8 cellular contexts compared by ENCODE assay signal in the genomic region with DNA sequence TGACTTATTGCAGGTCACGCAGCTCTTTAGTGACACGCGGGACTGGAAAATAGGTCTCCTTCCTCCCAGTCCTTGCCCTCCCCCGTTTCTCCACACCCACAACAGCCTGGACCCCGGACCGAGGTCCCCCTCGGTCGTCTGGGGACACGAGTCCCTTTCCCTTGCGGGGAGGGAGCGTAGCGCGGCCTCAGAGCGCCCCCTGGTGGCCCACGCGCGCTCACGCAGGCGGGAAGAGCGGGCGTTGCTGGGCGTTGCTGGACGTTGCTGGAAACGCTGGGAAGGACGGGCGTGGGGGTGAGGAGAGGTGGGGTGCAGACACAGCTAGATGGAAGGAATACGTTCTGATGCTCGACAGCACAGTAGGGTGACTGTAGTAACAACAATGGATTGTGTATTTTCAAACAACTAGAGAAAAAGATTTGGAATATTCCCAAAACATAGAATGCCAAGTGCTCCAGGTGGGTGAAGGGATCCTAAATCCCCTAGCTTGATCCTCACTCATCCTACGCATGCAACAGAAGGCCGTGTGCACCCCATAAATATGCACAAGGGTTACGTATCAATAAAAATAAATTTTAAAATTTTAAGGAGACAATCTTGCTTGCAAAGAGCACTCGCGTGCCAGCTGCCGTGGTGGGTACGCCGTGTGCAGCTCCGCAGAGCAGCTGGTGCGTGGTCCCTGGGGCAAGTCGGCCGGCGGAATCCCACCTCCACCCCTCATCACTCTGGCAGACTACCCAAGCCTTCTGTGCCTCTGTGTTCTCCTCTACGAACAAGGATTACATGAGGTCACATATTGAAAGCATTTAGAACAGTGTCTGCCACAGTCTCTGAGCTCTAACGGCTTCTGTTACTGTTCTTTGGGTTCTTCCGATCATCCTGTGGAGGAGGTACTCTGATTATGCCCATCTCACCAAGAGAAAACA.
DNase-seq lines count a peak whose midpoint lies in the region; ATAC-seq, FAIRE-seq and TF ChIP-seq lines count a peak whose summit lies in the region.

No MANE protein-coding gene starts in this region.

- DNase-seq in A673 (ENCODE audit: low spot score), result peak; percentile 86
- DNase-seq in GM13977 (ENCODE audit: low spot score), result peak; percentile 93
- DNase-seq in NCI-H2107 (lab: John Stamatoyannopoulos, UW), result peak; percentile 62
- DNase-seq in activated CD4-positive, alpha-beta T cell treated with anti-CD3 and anti-CD28 coated beads for 1 hour, result peak; percentile 52
- peak; percentile 56 for DNase-seq in cerebellar cortex (ENCODE audit: low spot score)
- DNase-seq in HepG2 (ENCODE audit: low spot score), result peak; percentile 33
- peak; percentile 35 to 69 (median 46) for DNase-seq in stimulated activated CD4-positive, alpha-beta T cell treated with anti-CD3 and anti-CD28 coated beads, TNF-alpha, amount 100 ng/mL, for 24 hours (ENCODE audit: low read depth in 3 of 3)

- H3K4me3 ChIP-seq in A673 (ENCODE audit: low read depth, low read length, poor library complexity, severe bottlenecking), result no peak overlapping the region
- no peak overlapping the region for H3K4me3 ChIP-seq in HepG2 (replicated peaks in 1 of 3; ENCODE audit: insufficient read depth in 1 of 3, low read depth in 2 of 3, low read length in 3 of 3)

- H3K36me3 ChIP-seq in A673 (ENCODE audit: insufficient read depth, low read length, poor library complexity, severe bottlenecking) (peaks cover under 1% of the 10 kb centered on the region), HepG2 (replicated peaks in 1 of 2; ENCODE audit: control insufficient read depth in 1 of 2, insufficient read depth in 2 of 2, low read length in 2 of 2) (no peaks in the 10 kb centered on the region)

- CTCF ChIA-PET in A673 (lab: Charles Lee) (interaction anchor here (0.6 to 1.2 kb wide), 3 partner anchors 88 to 105 kb away, joined by 3 to 4 read pairs (median 3); a partner anchor contains a TSS), HepG2 (lab: Yijun Ruan, JAX; ENCODE audit: low intra/inter-chr PET ratio, low total read pairs) (interaction anchor here (0.7 to 4.6 kb wide), 4 partner anchors 16 to 105 kb away, joined by 3 to 227 read pairs (median 6); a partner anchor contains a TSS)

- H3K4me2 ChIP-seq in HepG2 (ENCODE audit: low read depth, low read length), result 0 out of 2 replicates have a peak overlapping the region, but pooled peaks have one; percentile 10

- in situ Hi-C loops in GM13977 (cut with MboI; ENCODE audit: low pct_unique_long_range_greater_than_20kb, low sequenced_read_pairs, unreplicated experiment), result loop anchor here (10.0 kb wide), 1 partner anchor 92 kb away; a partner anchor contains a TSS
- in situ Hi-C loops in HepG2 (cut with HindIII; ENCODE audit: extremely low pct_ligation_motif_present, low pct_unique_long_range_greater_than_20kb), result no loop called here

- no peak overlapping the region for H2AFZ ChIP-seq in HepG2 (ENCODE audit: low read length)

- no TSS peak for BruUV-seq in A673 (replicated peaks; lab: Mats Ljungman, UMichigan)
- no TSS peak for BruUV-seq in HepG2 (replicated peaks; lab: Mats Ljungman, UMichigan)

- no peak overlapping the region for H3K27ac ChIP-seq in A673 (ENCODE audit: low read depth, low read length, poor library complexity, severe bottlenecking)
- no peak overlapping the region for H3K27ac ChIP-seq in HepG2 (ENCODE audit: extremely low read length, insufficient read depth, low read length)

- TF ChIP-seq POLR2A in HepG2 (IDR thresholded peaks at IDR 0.05; ENCODE audit: insufficient read depth in 1 of 2, low read depth in 2 of 2, low read length in 2 of 2), result no peak

- ATAC-seq in HepG2 (peak; percentile 87), HG03460 (IDR thresholded peaks at IDR 0.05; ENCODE audit: unreplicated experiment) (no peak)

- H3K9me3 ChIP-seq in A673 (ENCODE audit: low read depth, low read length, poor library complexity, severe bottlenecking), result no peaks in the 10 kb centered on the region
- H3K9me3 ChIP-seq in HepG2 (ENCODE audit: low read length), result no peaks in the 10 kb centered on the region

- FAIRE-seq in HepG2 (lab: Jason Lieb, UNC), result no peak

- WGBS in HepG2 (ENCODE audit: low lambda C conversion rate), result 48% methylated on average over 27 of the region's 44 CpGs

- TF ChIP-seq CTCF in A673 (conservative IDR thresholded peaks at IDR 0.05; ENCODE audit: low read depth, low read length), result peak; percentile 99
- TF ChIP-seq CTCF in GM13977 (IDR thresholded peaks at IDR 0.05; ENCODE audit: extremely low read depth, insufficient read depth, missing control alignments), result peak; percentile 100
- TF ChIP-seq CTCF in HepG2 (CRISPR knock-in tag; IDR thresholded peaks at IDR 0.05), result peak; percentile 97

- TF ChIP-seq RAD21 in HepG2 (CRISPR knock-in tag; IDR thresholded peaks at IDR 0.05), result peak; percentile 98

- H3K79me2 ChIP-seq in HepG2 (ENCODE audit: insufficient read depth, low read length), result no peaks in the 10 kb centered on the region

- H3K9ac ChIP-seq in HepG2 (ENCODE audit: insufficient read depth, low read depth, low read length), result no peak overlapping the region

- POLR2A ChIA-PET in A673 (lab: Charles Lee; ENCODE audit: low non-redundant PET), result no interaction called here
- POLR2A ChIA-PET in HepG2 (lab: Yijun Ruan, JAX), result no interaction called here

- H3K4me1 ChIP-seq in A673 (ENCODE audit: insufficient read depth, low read length, poor library complexity, severe bottlenecking) (peaks cover 6% of the 10 kb centered on the region), HepG2 (ENCODE audit: insufficient read depth, low read length) (no peaks in the 10 kb centered on the region)

- no peaks in the 10 kb centered on the region for H3K27me3 ChIP-seq in A673 (replicated peaks; ENCODE audit: insufficient read depth, low read depth, low read length, poor library complexity)
- no peaks in the 10 kb centered on the region for H3K27me3 ChIP-seq in HepG2 (ENCODE audit: control insufficient read depth in 1 of 2, insufficient read depth in 2 of 2, low read length in 2 of 2)

- TF ChIP-seq EP300 in HepG2 (IDR thresholded peaks at IDR 0.05; ENCODE audit: low read depth in 2 of 2, low read length in 2 of 2) (no peak), HepG2 (CRISPR knock-in tag; IDR thresholded peaks at IDR 0.05; ENCODE audit: borderline replicate concordance) (no peak)

- intact Hi-C loops in A673 (cut with micrococcal nuclease; ENCODE audit: unreplicated experiment) (loop anchor here (1.0 kb wide), 1 partner anchor 105 kb away; no protein-coding TSS in a partner anchor), HepG2 (cut with micrococcal nuclease; ENCODE audit: unreplicated experiment) (loop anchor here (5.0 kb wide), 1 partner anchor 95 kb away; no protein-coding TSS in a partner anchor)

- no peaks in the 10 kb centered on the region for H4K20me1 ChIP-seq in HepG2 (ENCODE audit: insufficient read depth, low read length)

TF ChIP-seq in HepG2, 621 proteins besides CTCF, POLR2A, EP300 and RAD21 (continues in another document):
- TF ChIP-seq TOPORS (CRISPR knock-in tag; IDR thresholded peaks at IDR 0.05), result peak; percentile 54; the same call in 1 of the 2 replicates
- 0 out of 2 replicates have a peak, but pooled peaks have one; percentile 26 for TF ChIP-seq ZNF225 (CRISPR knock-in tag; IDR thresholded peaks at IDR 0.05)
- TF ChIP-seq, protein P1, sequence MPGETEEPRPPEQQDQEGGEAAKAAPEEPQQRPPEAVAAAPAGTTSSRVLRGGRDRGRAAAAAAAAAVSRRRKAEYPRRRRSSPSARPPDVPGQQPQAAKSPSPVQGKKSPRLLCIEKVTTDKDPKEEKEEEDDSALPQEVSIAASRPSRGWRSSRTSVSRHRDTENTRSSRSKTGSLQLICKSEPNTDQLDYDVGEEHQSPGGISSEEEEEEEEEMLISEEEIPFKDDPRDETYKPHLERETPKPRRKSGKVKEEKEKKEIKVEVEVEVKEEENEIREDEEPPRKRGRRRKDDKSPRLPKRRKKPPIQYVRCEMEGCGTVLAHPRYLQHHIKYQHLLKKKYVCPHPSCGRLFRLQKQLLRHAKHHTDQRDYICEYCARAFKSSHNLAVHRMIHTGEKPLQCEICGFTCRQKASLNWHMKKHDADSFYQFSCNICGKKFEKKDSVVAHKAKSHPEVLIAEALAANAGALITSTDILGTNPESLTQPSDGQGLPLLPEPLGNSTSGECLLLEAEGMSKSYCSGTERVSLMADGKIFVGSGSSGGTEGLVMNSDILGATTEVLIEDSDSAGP (CRISPR knock-in tag; IDR thresholded peaks at IDR 0.05; ENCODE audit: borderline replicate concordance), result peak; percentile 87
- TF ChIP-seq, protein P2, sequence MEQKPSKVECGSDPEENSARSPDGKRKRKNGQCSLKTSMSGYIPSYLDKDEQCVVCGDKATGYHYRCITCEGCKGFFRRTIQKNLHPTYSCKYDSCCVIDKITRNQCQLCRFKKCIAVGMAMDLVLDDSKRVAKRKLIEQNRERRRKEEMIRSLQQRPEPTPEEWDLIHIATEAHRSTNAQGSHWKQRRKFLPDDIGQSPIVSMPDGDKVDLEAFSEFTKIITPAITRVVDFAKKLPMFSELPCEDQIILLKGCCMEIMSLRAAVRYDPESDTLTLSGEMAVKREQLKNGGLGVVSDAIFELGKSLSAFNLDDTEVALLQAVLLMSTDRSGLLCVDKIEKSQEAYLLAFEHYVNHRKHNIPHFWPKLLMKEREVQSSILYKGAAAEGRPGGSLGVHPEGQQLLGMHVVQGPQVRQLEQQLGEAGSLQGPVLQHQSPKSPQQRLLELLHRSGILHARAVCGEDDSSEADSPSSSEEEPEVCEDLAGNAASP (CRISPR knock-in tag; IDR thresholded peaks at IDR 0.05; ENCODE audit: borderline replicate concordance), result peak; percentile 93; the same call in 1 of the 2 replicates
- TF ChIP-seq, protein P3, sequence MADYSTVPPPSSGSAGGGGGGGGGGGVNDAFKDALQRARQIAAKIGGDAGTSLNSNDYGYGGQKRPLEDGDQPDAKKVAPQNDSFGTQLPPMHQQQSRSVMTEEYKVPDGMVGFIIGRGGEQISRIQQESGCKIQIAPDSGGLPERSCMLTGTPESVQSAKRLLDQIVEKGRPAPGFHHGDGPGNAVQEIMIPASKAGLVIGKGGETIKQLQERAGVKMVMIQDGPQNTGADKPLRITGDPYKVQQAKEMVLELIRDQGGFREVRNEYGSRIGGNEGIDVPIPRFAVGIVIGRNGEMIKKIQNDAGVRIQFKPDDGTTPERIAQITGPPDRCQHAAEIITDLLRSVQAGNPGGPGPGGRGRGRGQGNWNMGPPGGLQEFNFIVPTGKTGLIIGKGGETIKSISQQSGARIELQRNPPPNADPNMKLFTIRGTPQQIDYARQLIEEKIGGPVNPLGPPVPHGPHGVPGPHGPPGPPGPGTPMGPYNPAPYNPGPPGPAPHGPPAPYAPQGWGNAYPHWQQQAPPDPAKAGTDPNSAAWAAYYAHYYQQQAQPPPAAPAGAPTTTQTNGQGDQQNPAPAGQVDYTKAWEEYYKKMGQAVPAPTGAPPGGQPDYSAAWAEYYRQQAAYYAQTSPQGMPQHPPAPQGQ (CRISPR knock-in tag; IDR thresholded peaks at IDR 0.05; ENCODE audit: borderline replicate concordance), result no peak
- TF ChIP-seq HDAC2 (CRISPR knock-in tag; IDR thresholded peaks at IDR 0.05), result no peak
- TF ChIP-seq SP4 (CRISPR knock-in tag; IDR thresholded peaks at IDR 0.05), result no peak

Comparison
In these comparisons a context has a peak if more than half of its experiments do, and no peak if none do; other contexts are left out.
1. DNase-seq: peak in every context shown above with its lines; median percentile 93 in GM13977; 86 in A673; 62 in NCI-H2107; 56 in cerebellar cortex; 52 in activated CD4-positive, alpha-beta T cell treated with anti-CD3 and anti-CD28 coated beads for 1 hour; 46 in stimulated activated CD4-positive, alpha-beta T cell treated with anti-CD3 and anti-CD28 coated beads, TNF-alpha, amount 100 ng/mL, for 24 hours; 33 in HepG2.